1 cellular context compared by ENCODE assay signal in the genomic region with DNA sequence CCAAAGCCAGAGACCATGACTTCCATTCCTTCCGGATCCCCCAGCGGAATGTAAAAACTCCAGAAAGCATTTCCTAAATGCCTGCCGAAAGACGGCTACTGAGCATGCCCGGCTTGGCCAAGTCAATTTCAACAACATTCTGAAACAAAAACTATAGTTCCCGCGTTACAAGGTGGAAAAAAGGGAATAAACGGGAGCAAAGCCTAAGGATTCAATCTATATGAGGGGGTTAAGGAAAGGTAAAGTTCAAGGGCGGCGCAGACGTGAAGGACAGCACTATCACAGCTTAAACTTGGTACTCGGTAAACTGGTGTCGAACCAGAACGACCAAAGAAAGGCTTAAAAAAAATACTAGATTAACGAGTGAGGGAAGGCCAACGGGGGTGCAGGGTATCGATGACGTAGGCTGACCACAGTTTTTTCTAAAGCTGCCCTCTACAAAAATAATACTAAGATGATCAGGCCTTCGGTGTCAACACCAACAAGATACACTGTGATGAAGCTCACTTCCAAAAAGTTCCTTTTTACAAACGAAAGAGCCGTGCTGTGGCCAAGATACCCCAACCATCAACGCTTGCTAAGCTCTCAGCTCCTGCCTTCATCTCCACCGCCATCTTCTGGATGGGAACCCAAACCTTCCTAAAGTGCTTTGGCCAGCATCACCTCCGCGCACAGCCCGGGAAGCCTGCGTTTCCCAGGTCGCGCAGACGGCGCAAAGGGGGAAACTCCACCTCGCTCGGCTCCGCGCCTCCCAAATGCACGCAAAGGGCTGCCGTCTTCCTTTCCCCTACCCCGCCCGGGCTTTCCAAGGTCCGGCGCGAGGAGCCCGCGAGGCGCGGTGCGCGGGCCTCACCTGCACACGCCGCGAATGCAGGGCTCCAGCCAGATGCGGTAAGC.
TF ChIP-seq lines count a peak whose summit lies in the region.

No MANE protein-coding gene starts in this region.

TF ChIP-seq in neural cell, 6 proteins besides CTCF, POLR2A, EP300 and RAD21 (continued from another document):
- TF ChIP-seq, protein P1, sequence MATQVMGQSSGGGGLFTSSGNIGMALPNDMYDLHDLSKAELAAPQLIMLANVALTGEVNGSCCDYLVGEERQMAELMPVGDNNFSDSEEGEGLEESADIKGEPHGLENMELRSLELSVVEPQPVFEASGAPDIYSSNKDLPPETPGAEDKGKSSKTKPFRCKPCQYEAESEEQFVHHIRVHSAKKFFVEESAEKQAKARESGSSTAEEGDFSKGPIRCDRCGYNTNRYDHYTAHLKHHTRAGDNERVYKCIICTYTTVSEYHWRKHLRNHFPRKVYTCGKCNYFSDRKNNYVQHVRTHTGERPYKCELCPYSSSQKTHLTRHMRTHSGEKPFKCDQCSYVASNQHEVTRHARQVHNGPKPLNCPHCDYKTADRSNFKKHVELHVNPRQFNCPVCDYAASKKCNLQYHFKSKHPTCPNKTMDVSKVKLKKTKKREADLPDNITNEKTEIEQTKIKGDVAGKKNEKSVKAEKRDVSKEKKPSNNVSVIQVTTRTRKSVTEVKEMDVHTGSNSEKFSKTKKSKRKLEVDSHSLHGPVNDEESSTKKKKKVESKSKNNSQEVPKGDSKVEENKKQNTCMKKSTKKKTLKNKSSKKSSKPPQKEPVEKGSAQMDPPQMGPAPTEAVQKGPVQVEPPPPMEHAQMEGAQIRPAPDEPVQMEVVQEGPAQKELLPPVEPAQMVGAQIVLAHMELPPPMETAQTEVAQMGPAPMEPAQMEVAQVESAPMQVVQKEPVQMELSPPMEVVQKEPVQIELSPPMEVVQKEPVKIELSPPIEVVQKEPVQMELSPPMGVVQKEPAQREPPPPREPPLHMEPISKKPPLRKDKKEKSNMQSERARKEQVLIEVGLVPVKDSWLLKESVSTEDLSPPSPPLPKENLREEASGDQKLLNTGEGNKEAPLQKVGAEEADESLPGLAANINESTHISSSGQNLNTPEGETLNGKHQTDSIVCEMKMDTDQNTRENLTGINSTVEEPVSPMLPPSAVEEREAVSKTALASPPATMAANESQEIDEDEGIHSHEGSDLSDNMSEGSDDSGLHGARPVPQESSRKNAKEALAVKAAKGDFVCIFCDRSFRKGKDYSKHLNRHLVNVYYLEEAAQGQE (IDR thresholded peaks at IDR 0.05; ENCODE audit: borderline replicate concordance): no peak
